20 cellular contexts compared by ENCODE assay signal in the genomic region with DNA sequence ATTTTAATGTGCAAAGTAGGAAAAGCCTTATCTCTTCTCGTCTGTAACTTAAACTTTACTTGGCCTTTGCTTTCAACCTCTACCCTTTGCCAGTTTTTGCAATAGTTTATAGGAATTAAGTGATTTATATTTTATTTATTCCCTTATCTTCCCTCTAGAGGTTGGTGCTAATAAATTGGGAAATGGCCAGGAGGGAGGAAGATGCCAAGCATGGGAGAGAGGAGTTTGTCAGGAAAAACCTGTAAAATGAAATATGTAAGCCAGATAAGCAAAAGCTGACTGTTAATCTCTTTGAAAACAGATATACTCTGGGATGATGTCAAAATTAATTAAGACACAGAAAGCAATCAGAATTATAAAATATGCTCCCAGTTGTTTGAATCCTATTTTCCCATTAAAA.
"Had no signal": no experiment of that assay in that cellular context is flagged by ENCODE, and none has a peak within 500 bp of the region (broad histone marks: within the 10 kb centered on the region; RNA-seq: fewer than 3 reads in every experiment).

No MANE protein-coding gene starts in this region.

- H3K4me3 ChIP-seq: coronary artery, dorsolateral prefrontal cortex, esophagus muscularis mucosa, gastrocnemius medialis, heart right ventricle, left lung, lower lobe of right lung had no signal

- H3K36me3 ChIP-seq: esophagus muscularis mucosa, gastrocnemius medialis, heart right ventricle, left lung, lower lobe of right lung had no signal

- DNase-seq: dermis blood vessel endothelial cell; dorsolateral prefrontal cortex; effector CD4-positive, alpha-beta T cell; effector memory CD4-positive, alpha-beta T cell; foreskin fibroblast; foreskin melanocyte; gastrocnemius medialis; glutamatergic neuron; head of caudate nucleus; heart right ventricle; hippocampal formation; left cardiac atrium; left lung; left ventricle myocardium superior; lower lobe of right lung; mesenchymal stem cell; midbrain; naive thymus-derived CD4-positive, alpha-beta T cell had no signal

- H3K27me3 ChIP-seq: dorsolateral prefrontal cortex, esophagus muscularis mucosa, gastrocnemius medialis, heart right ventricle, left lung had no signal

- H3K9me3 ChIP-seq: esophagus muscularis mucosa, gastrocnemius medialis, left lung, lower lobe of right lung had no signal

- ATAC-seq: gastrocnemius medialis; heart right ventricle; left lung; left ventricle myocardium superior; lower lobe of right lung; naive thymus-derived CD4-positive, alpha-beta T cell had no signal

- H3K27ac ChIP-seq: coronary artery, dorsolateral prefrontal cortex, esophagus muscularis mucosa, gastrocnemius medialis, heart right ventricle, left lung, lower lobe of right lung had no signal

- H3K4me1 ChIP-seq: gastrocnemius medialis, left lung, lower lobe of right lung had no signal
